Comparison of ENCODE assay signal across 12 cellular contexts in the genomic region with DNA sequence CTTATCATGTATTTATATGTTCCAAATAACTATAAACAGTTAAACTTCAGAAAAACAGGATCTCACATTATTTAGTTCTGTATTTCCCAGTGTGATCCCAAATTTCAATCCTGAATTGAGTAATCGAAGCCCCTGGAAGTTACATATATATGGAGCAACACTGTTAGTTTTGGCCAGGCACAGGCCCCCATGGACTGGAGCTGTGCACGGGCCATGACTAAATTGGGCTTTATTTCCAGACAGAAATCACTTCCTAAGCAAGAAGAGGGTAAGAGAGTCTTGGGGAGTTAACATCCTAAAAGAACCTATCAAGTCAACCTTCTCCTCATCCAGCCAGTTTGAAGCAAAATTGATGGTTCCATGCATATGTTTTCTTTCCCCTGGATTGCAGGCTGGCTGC.
DNase-seq lines count a peak whose midpoint lies in the region; ATAC-seq and TF ChIP-seq lines count a peak whose summit lies in the region.
"Had no signal": no experiment of that assay in that cellular context is flagged by ENCODE, and none has a peak within 500 bp of the region (broad histone marks: within the 10 kb centered on the region; RNA-seq: fewer than 3 reads in every experiment).

No MANE protein-coding gene starts in this region.

- no peak for TF ChIP-seq CTCF in natural killer cell (IDR thresholded peaks at IDR 0.05)
- no peak for TF ChIP-seq CTCF in nephron progenitor cell (IDR thresholded peaks at IDR 0.05)
- no peak for TF ChIP-seq CTCF in progenitor cell of endocrine pancreas (IDR thresholded peaks at IDR 0.05; ENCODE audit: unreplicated experiment)

- no peaks in the 10 kb centered on the region for H3K9me3 Mint-ChIP-seq in natural killer cell treated with Interleukin-12 subunit alpha and Interleukin-12 subunit beta and Interleukin-15 and Interleukin-18, amount 100 ng/mL, for 72 hours
- no peaks in the 10 kb centered on the region for H3K9me3 Mint-ChIP-seq in natural killer cell
- H3K9me3 Mint-ChIP-seq in nephron progenitor cell, result peaks cover 4% of the 10 kb centered on the region
- no peaks in the 10 kb centered on the region for H3K9me3 Mint-ChIP-seq in immature natural killer cell
- H3K9me3 Mint-ChIP-seq in progenitor cell of endocrine pancreas (ENCODE audit: low read depth), result peaks cover 5% of the 10 kb centered on the region
- H3K9me3 Mint-ChIP-seq: CD4-positive, alpha-beta T cell had no signal

- H3K27ac Mint-ChIP-seq in natural killer cell treated with Interleukin-12 subunit alpha and Interleukin-12 subunit beta and Interleukin-15 and Interleukin-18, amount 100 ng/mL, for 72 hours, result peak overlapping the region; percentile 21 to 66
- H3K27ac Mint-ChIP-seq in natural killer cell (no peak overlapping the region), nephron progenitor cell (peak overlapping the region; percentile 6), immature natural killer cell (no peak overlapping the region), progenitor cell of endocrine pancreas (no peak overlapping the region)
- H3K27ac Mint-ChIP-seq: CD4-positive, alpha-beta T cell; GM23338 had no signal

- no peak for DNase-seq in natural killer cell treated with Interleukin-12 subunit alpha and Interleukin-12 subunit beta and Interleukin-15 and Interleukin-18, amount 100 ng/mL, for 72 hours (ENCODE audit: low spot score)
- DNase-seq in natural killer cell (no peak), fibroblast of gingiva (ENCODE audit: low read depth) (peak; percentile 17), nephron progenitor cell (no peak), immature natural killer cell (no peak), SHP77 (lab: John Stamatoyannopoulos, UW) (no peak), progenitor cell of endocrine pancreas (ENCODE audit: low spot score, unreplicated experiment) (no peak)
- DNase-seq: AML-193; Caco-2; CD4-positive, alpha-beta T cell; HCEC 1CT had no signal

- H3K36me3 Mint-ChIP-seq in natural killer cell treated with Interleukin-12 subunit alpha and Interleukin-12 subunit beta and Interleukin-15 and Interleukin-18, amount 100 ng/mL, for 72 hours, result no peaks in the 10 kb centered on the region
- no peaks in the 10 kb centered on the region for H3K36me3 Mint-ChIP-seq in natural killer cell
- no peaks in the 10 kb centered on the region for H3K36me3 Mint-ChIP-seq in nephron progenitor cell (ENCODE audit: low read depth)
- peaks cover 0 to 4% (median 0%) of the 10 kb centered on the region in 3 donors for H3K36me3 Mint-ChIP-seq in immature natural killer cell
- no peaks in the 10 kb centered on the region for H3K36me3 Mint-ChIP-seq in progenitor cell of endocrine pancreas (ENCODE audit: insufficient read depth)

- H3K27me3 Mint-ChIP-seq in natural killer cell treated with Interleukin-12 subunit alpha and Interleukin-12 subunit beta and Interleukin-15 and Interleukin-18, amount 100 ng/mL, for 72 hours, result no peaks in the 10 kb centered on the region
- no peaks in the 10 kb centered on the region for H3K27me3 Mint-ChIP-seq in natural killer cell (ENCODE audit: low read depth in 2 of 2)
- H3K27me3 Mint-ChIP-seq in nephron progenitor cell (ENCODE audit: low read depth, poor library complexity), result no peaks in the 10 kb centered on the region
- peaks cover 0 to 1% (median 0%) of the 10 kb centered on the region in 3 donors for H3K27me3 Mint-ChIP-seq in immature natural killer cell (ENCODE audit: low read depth in 3 of 3)
- H3K27me3 Mint-ChIP-seq in progenitor cell of endocrine pancreas, result no peaks in the 10 kb centered on the region
- H3K27me3 Mint-ChIP-seq: CD4-positive, alpha-beta T cell had no signal

- H3K4me3 Mint-ChIP-seq in natural killer cell treated with Interleukin-12 subunit alpha and Interleukin-12 subunit beta and Interleukin-15 and Interleukin-18, amount 100 ng/mL, for 72 hours, result no peak overlapping the region
- H3K4me3 Mint-ChIP-seq in natural killer cell (no peak overlapping the region), nephron progenitor cell (no peak overlapping the region), immature natural killer cell (no peak overlapping the region), progenitor cell of endocrine pancreas (ENCODE audit: low read depth) (no peak overlapping the region)
- H3K4me3 Mint-ChIP-seq: CD4-positive, alpha-beta T cell; GM23338 had no signal

- intact Hi-C loops in natural killer cell (cut with micrococcal nuclease), result no loop called here

- peaks cover 5 to 17% of the 10 kb centered on the region in 2 donors for H3K4me1 Mint-ChIP-seq in natural killer cell treated with Interleukin-12 subunit alpha and Interleukin-12 subunit beta and Interleukin-15 and Interleukin-18, amount 100 ng/mL, for 72 hours (ENCODE audit: low read depth in 2 of 2)
- H3K4me1 Mint-ChIP-seq in natural killer cell (peaks cover 2 to 4% of the 10 kb centered on the region in 2 donors), nephron progenitor cell (peaks cover 5% of the 10 kb centered on the region), immature natural killer cell (peaks cover 1 to 3% of the 10 kb centered on the region in 2 donors), progenitor cell of endocrine pancreas (ENCODE audit: low read depth) (no peaks in the 10 kb centered on the region)
- H3K4me1 Mint-ChIP-seq: GM23338 had no signal

- no peak for ATAC-seq in natural killer cell treated with Interleukin-12 subunit alpha and Interleukin-12 subunit beta and Interleukin-15 and Interleukin-18, amount 100 ng/mL, for 72 hours
- no peak for ATAC-seq in natural killer cell
- ATAC-seq: GM23338 had no signal

Comparison
In these comparisons a context has a peak if more than half of its experiments do, and no peak if none do; other contexts are left out.
1. H3K27ac Mint-ChIP-seq: peak in natural killer cell treated with Interleukin-12 subunit alpha and Interleukin-12 subunit beta and Interleukin-15 and Interleukin-18, amount 100 ng/mL, for 72 hours (2 of 2) and nephron progenitor cell (single experiment); none in natural killer cell (0 of 2), immature natural killer cell (0 of 6) and progenitor cell of endocrine pancreas (single experiment).